6 cellular contexts compared by ENCODE assay signal in genomic region chr12:80834724-80835123, GRCh38.
"Had no signal": no experiment of that assay in that cellular context is flagged by ENCODE, and none has a peak within 500 bp of the region (broad histone marks: within the 10 kb centered on the region; RNA-seq: fewer than 3 reads in every experiment).

No MANE protein-coding gene starts in this region.

- H3K27ac ChIP-seq: GM23248 had no signal

- DNase-seq: GM23248, GOT3, H7, HCEC 1CT, IMR-90 had no signal

- ATAC-seq: K562 had no signal

- H3K9ac ChIP-seq: GM23248 had no signal

- H3K4me3 ChIP-seq: GM23248, K562 had no signal
